37 cellular contexts compared by ENCODE assay signal in genomic region chr19:3528080-3528479, GRCh38. TPM values are rescaled to one million over a fixed set of nuclear protein-coding genes. Genes with fewer than 3 reads are reported as not detected.
"Had no signal": no experiment of that assay in that cellular context is flagged by ENCODE, and none has a peak within 500 bp of the region (broad histone marks: within the 10 kb centered on the region; RNA-seq: fewer than 3 reads in every experiment).

No MANE protein-coding gene starts in this region.

- DNase-seq: activated B cell treated with CpG ODN at 0.5 μM for 24 hours; activated CD4-positive, alpha-beta memory T cell treated with anti-CD3 and anti-CD28 coated beads for 36 hours; activated CD4-positive, alpha-beta T cell treated with anti-CD3 and anti-CD28 coated beads for 48 hours; activated CD4-positive, alpha-beta T cell treated with anti-CD3 and anti-CD28 coated beads, Interleukin-2, amount 50 U/mL, for 1 hour; activated CD8-positive, alpha-beta memory T cell treated with anti-CD3 and anti-CD28 coated beads, Interleukin-2, amount 10 ng/mL, durations not matched to agents 7 days and 5 days; activated CD8-positive, alpha-beta memory T cell treated with anti-CD3 and anti-CD28 coated beads, Interleukin-2, amount 50 U/mL, for 4 hours; activated CD8-positive, alpha-beta T cell treated with anti-CD3 and anti-CD28 coated beads, Interleukin-2, amount 10 ng/mL, durations not matched to agents 7 days and 5 days; activated effector memory CD4-positive, alpha-beta T cell treated with anti-CD3 and anti-CD28 coated beads, Interleukin-2, amount 50 U/mL, for 16 hours; activated naive CD4-positive, alpha-beta T cell treated with anti-CD3 and anti-CD28 coated beads for 36 hours; activated naive CD8-positive, alpha-beta T cell treated with anti-CD3 and anti-CD28 coated beads for 36 hours; activated naive CD8-positive, alpha-beta T cell treated with anti-CD3 and anti-CD28 coated beads, Interleukin-2, amount 50 U/mL, for 24 hours; activated T-cell treated with anti-CD3 and anti-CD28 coated beads, Interleukin-2, amount 50 U/mL, for 1 hour; activated T-cell treated with anti-CD3 and anti-CD28 coated beads, Interleukin-2, amount 50 U/mL, for 48 hours; adrenal gland; central memory CD4-positive, alpha-beta T cell; cerebellar nuclear complex; colonic mucosa; effector CD8-positive, alpha-beta T cell; esophagus squamous epithelium; foreskin melanocyte; heart right ventricle; T-helper 1 cell; T1000; WERI-Rb-1 had no signal

- H3K27me3 ChIP-seq: adrenal gland, ascending aorta, breast epithelium, cardiac muscle cell, colonic mucosa, esophagus squamous epithelium, gastroesophageal sphincter, heart right ventricle had no signal

- FAIRE-seq: endometrium, endothelial cell of umbilical vein had no signal

- H3K4me1 ChIP-seq: ascending aorta, breast epithelium, colonic mucosa, esophagus squamous epithelium, gastroesophageal sphincter, heart right ventricle had no signal

- H3K9me3 ChIP-seq: adrenal gland, ascending aorta, breast epithelium, colonic mucosa, esophagus squamous epithelium, gastroesophageal sphincter, heart right ventricle had no signal

- ATAC-seq: activated CD4-positive, CD25-positive, alpha-beta regulatory T cell treated with anti-CD3 and anti-CD28 coated beads, Interleukin-2, amount 50 U/mL, for 24 hours; activated CD8-positive, alpha-beta memory T cell treated with anti-CD3 and anti-CD28 coated beads, Interleukin-2, amount 10 ng/mL, durations not matched to agents 7 days and 5 days; activated CD8-positive, alpha-beta T cell treated with anti-CD3 and anti-CD28 coated beads, Interleukin-2, amount 10 ng/mL, durations not matched to agents 7 days and 5 days; activated naive CD8-positive, alpha-beta T cell treated with anti-CD3 and anti-CD28 coated beads, Interleukin-2, amount 50 U/mL, for 24 hours; gastroesophageal sphincter; heart right ventricle; T-helper 17 cell had no signal

- H3K4me3 ChIP-seq: adrenal gland, ascending aorta, breast epithelium, cardiac muscle cell, colonic mucosa, esophagus squamous epithelium, gastroesophageal sphincter, heart right ventricle had no signal

- H3K27ac ChIP-seq: adrenal gland, ascending aorta, breast epithelium, cardiac muscle cell, colonic mucosa, epithelial cell of prostate, esophagus squamous epithelium, gastroesophageal sphincter, heart right ventricle, WERI-Rb-1 had no signal

RNA-seq across cellular contexts. Expression of gene TEKTIP1, which starts 10.9 kb away (rescaled TPM):
- total RNA-seq: ascending aorta, dermis microvascular lymphatic vessel endothelial cell, fibroblast of lung, fibroblast of villous mesenchyme, gastroesophageal sphincter, glomerular endothelial cell had no signal
- polyA plus RNA-seq: endothelial cell of umbilical vein, fibroblast of lung had no signal
